8 cellular contexts compared by ENCODE assay signal in genomic region chr6:53361549-53362031, GRCh38. TPM values are rescaled to one million over a fixed set of nuclear protein-coding genes. Genes with fewer than 3 reads are reported as not detected.
DNase-seq lines count a peak whose midpoint lies in the region; ATAC-seq and TF ChIP-seq lines count a peak whose summit lies in the region.

No MANE protein-coding gene starts in this region.

- ATAC-seq in HG03135 (IDR thresholded peaks at IDR 0.05; ENCODE audit: unreplicated experiment), result peak; percentile 40
- ATAC-seq in foreskin keratinocyte, result no peak
- no peak for ATAC-seq in aorta (ENCODE audit: low FRiP score)

- TF ChIP-seq POLR2A in suprapubic skin (IDR thresholded peaks at IDR 0.05), result no peak

- H3K27ac ChIP-seq in foreskin keratinocyte (no peak overlapping the region), suprapubic skin (no peak overlapping the region), aorta (ENCODE audit: low read depth in 1 of 2, low read length in 2 of 2) (no peak overlapping the region)

- WGBS in suprapubic skin, result 49% methylated on average over 4 of the region's 4 CpGs
- WGBS in aorta, 2 donors, result 71 to 76% methylated on average over 4 of the region's 4 CpGs

- intact Hi-C loops in aorta (cut with DNase I), result no loop called here

- no peaks in the 10 kb centered on the region for H3K27me3 ChIP-seq in foreskin keratinocyte
- H3K27me3 ChIP-seq in suprapubic skin, result no peaks in the 10 kb centered on the region
- no peaks in the 10 kb centered on the region for H3K27me3 ChIP-seq in aorta (ENCODE audit: control insufficient read depth in 1 of 2, insufficient read depth in 2 of 2, low read length in 1 of 2)

- no peak for TF ChIP-seq CTCF in foreskin keratinocyte (conservative IDR thresholded peaks at IDR 0.05)
- TF ChIP-seq CTCF in suprapubic skin (IDR thresholded peaks at IDR 0.05), result no peak

- no peak for TF ChIP-seq EP300 in suprapubic skin (IDR thresholded peaks at IDR 0.05)

- H3K9me3 ChIP-seq in suprapubic skin (no peaks in the 10 kb centered on the region), aorta (ENCODE audit: control insufficient read depth, low read length) (no peaks in the 10 kb centered on the region)

- H3K4me1 ChIP-seq in foreskin keratinocyte (peaks cover 10% of the 10 kb centered on the region), suprapubic skin (peaks cover 21% of the 10 kb centered on the region), aorta (ENCODE audit: control insufficient read depth in 1 of 2, insufficient read depth in 2 of 2, low read length in 2 of 2) (no peaks in the 10 kb centered on the region)

- H3K36me3 ChIP-seq in suprapubic skin (no peaks in the 10 kb centered on the region), aorta (ENCODE audit: control insufficient read depth in 1 of 2, insufficient read depth in 2 of 2, low read length in 1 of 2) (no peaks in the 10 kb centered on the region)

- H3K4me3 ChIP-seq in suprapubic skin, result no peak overlapping the region
- no peak overlapping the region for H3K4me3 ChIP-seq in aorta (ENCODE audit: low read length in 2 of 2)

- DNase-seq in Ammon's horn (ENCODE audit: low spot score) (peak; percentile 43), foreskin keratinocyte (peak; percentile 36 to 57), Kasumi-1 (lab: John Stamatoyannopoulos, UW) (no peak), NCI-H2107 (lab: John Stamatoyannopoulos, UW) (no peak), suprapubic skin (ENCODE audit: low spot score in 2 of 2) (no peak), aorta (no peak)
- peak; percentile 24 to 44 for DNase-seq in activated CD4-positive, alpha-beta T cell treated with anti-CD3 and anti-CD28 coated beads, Interleukin-2, amount 50 U/mL, for 48 hours

RNA-seq across cellular contexts. Expression of gene ELOVL5, which starts 12.8 kb away (rescaled TPM):
- total RNA-seq in foreskin keratinocyte (91.9 and 98.3 TPM in 2 replicates), suprapubic skin (10 to 100 TPM; 39.7 to 84.2 (median 57.4) TPM), aorta (10 to 100 TPM; 62.0 to 75.5 TPM)
- polyA plus RNA-seq in foreskin keratinocyte (51.2 and 59.9 TPM in 2 replicates), aorta (10 to 100 TPM; 22.8 to 30.0 TPM)

Comparison
In these comparisons a context has a peak if more than half of its experiments do, and no peak if none do; other contexts are left out.
1. DNase-seq: peak in Ammon's horn (single experiment), activated CD4-positive, alpha-beta T cell treated with anti-CD3 and anti-CD28 coated beads, Interleukin-2, amount 50 U/mL, for 48 hours (2 of 2) and foreskin keratinocyte (2 of 2); none in Kasumi-1 (0 of 2), NCI-H2107 (single experiment), suprapubic skin (0 of 2) and aorta (0 of 2).